In the genomic region with DNA sequence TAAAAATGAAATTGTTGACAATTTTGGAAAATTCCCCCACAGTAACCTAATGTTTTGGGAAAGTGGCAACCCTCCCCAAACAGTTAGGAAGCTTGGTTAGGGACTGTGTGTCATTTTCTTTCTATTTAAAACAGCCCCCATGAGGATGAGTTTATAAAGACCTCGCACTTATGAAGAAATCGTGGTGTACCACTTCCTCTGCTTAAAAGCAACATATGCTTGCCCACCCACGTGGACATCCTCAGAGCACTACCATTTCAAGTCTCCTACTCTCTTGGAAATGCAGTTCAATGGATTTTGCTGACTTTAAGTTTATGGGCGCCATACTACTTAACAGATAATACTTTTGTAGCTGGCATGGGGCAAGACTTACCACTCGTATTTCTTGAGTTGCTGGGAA, we compare ENCODE assay signal across 17 cellular contexts.
"Had no signal": no experiment of that assay in that cellular context is flagged by ENCODE, and none has a peak within 500 bp of the region (broad histone marks: within the 10 kb centered on the region; RNA-seq: fewer than 3 reads in every experiment).

No MANE protein-coding gene starts in this region.

- H3K9me3 ChIP-seq: body of pancreas, tibial artery, uterus had no signal

- H3K27ac ChIP-seq: body of pancreas, hepatocyte, tibial artery, uterus had no signal

- H3K4me1 ChIP-seq: body of pancreas, tibial artery, uterus had no signal

- H3K4me2 ChIP-seq: hepatocyte had no signal

- H3K27me3 ChIP-seq: body of pancreas, hepatocyte, tibial artery, uterus had no signal

- H2AFZ ChIP-seq: hepatocyte had no signal

- H3K27me3 Mint-ChIP-seq: activated B cell treated with CpG ODN at 0.5 μM for 24 hours; stimulated activated memory B cell treated with anti-CD40 and anti-IgM and Interleukin-4, amounts not matched to agents 10 μg/mL and 1 μg/mL and 100 μg/mL, for 72 hours had no signal

- H3K4me3 Mint-ChIP-seq: activated B cell treated with CpG ODN at 0.5 μM for 24 hours; activated naive CD8-positive, alpha-beta T cell; activated T-cell treated with anti-CD3 and anti-CD28 coated beads, Interleukin-2, amount 50 U/mL, for 72 hours; naive B cell; stimulated activated memory B cell treated with anti-CD40 and anti-IgM and Interleukin-4, amounts not matched to agents 10 μg/mL and 1 μg/mL and 100 μg/mL, for 72 hours had no signal

- DNase-seq: activated B cell treated with CpG ODN at 0.5 μM for 24 hours; activated CD4-positive, alpha-beta T cell treated with anti-CD3 and anti-CD28 coated beads for 48 hours; activated CD8-positive, alpha-beta memory T cell treated with anti-CD3 and anti-CD28 coated beads, Interleukin-2, amount 50 U/mL, for 48 hours; activated gamma-delta T cell; activated T-cell treated with anti-CD3 and anti-CD28 coated beads, Interleukin-2, amount 50 U/mL, for 72 hours; body of pancreas; caudate nucleus; midbrain; naive B cell; stimulated activated CD4-positive, alpha-beta T cell treated with anti-CD3 and anti-CD28 coated beads, Interleukin-2, amount 100 ng/mL, for 48 hours; tibial artery; uterus had no signal

- H3K36me3 Mint-ChIP-seq: activated naive CD8-positive, alpha-beta T cell; naive B cell; stimulated activated memory B cell treated with anti-CD40 and anti-IgM and Interleukin-4, amounts not matched to agents 10 μg/mL and 1 μg/mL and 100 μg/mL, for 72 hours had no signal

- H3K36me3 ChIP-seq: tibial artery, uterus had no signal

- H3K4me1 Mint-ChIP-seq: activated B cell treated with CpG ODN at 0.5 μM for 24 hours; naive B cell; stimulated activated memory B cell treated with anti-CD40 and anti-IgM and Interleukin-4, amounts not matched to agents 10 μg/mL and 1 μg/mL and 100 μg/mL, for 72 hours had no signal

- ATAC-seq: activated T-cell treated with anti-CD3 and anti-CD28 coated beads, Interleukin-2, amount 50 U/mL, for 72 hours; body of pancreas; esophagus mucosa; left lobe of liver; stimulated activated memory B cell treated with anti-CD40 and anti-IgM and Interleukin-4, amounts not matched to agents 10 μg/mL and 1 μg/mL and 100 μg/mL, for 72 hours had no signal

- H3K9me3 Mint-ChIP-seq: activated B cell treated with CpG ODN at 0.5 μM for 24 hours; activated T-cell treated with anti-CD3 and anti-CD28 coated beads, Interleukin-2, amount 50 U/mL, for 72 hours; naive B cell; stimulated activated memory B cell treated with anti-CD40 and anti-IgM and Interleukin-4, amounts not matched to agents 10 μg/mL and 1 μg/mL and 100 μg/mL, for 72 hours had no signal

- H3K4me3 ChIP-seq: body of pancreas, hepatocyte, tibial artery, uterus had no signal

- H3K79me2 ChIP-seq: hepatocyte had no signal

- H3K27ac Mint-ChIP-seq: activated B cell treated with CpG ODN at 0.5 μM for 24 hours; activated naive CD8-positive, alpha-beta T cell; activated T-cell treated with anti-CD3 and anti-CD28 coated beads, Interleukin-2, amount 50 U/mL, for 72 hours; naive B cell; stimulated activated memory B cell treated with anti-CD40 and anti-IgM and Interleukin-4, amounts not matched to agents 10 μg/mL and 1 μg/mL and 100 μg/mL, for 72 hours had no signal
